8 cellular contexts compared by ENCODE assay signal in the genomic region with DNA sequence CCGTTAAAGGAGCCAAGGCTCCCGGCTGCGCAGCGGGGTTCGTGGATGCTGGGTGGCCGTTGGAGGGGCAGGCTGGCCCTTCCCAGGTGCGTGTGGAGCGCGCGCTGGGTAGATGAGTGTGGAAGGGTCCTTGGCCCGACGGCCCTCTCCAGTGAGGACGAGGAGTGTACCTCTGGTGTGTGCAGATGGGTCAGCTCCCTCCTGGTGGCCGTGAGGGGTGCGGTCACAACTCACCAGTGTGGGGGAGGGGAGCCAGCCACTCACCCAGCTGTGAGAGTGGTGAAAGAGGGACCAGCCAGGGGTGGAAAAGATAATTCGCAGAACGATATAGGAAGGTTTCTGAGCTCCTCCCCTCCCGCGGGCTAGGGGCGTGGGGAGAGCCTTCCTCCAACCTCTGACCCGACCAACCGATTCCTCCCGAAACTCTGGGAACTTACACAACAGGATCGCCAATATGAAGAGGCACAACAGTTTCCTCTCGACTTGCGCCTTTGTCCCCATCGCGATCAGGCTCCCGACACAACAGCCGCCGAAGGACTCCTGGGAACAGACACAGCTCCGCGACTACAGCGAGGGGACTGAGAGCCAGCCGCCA. TPM values are rescaled to one million over a fixed set of nuclear protein-coding genes. Genes with fewer than 3 reads are reported as not detected.
DNase-seq lines count a peak whose midpoint lies in the region; ATAC-seq and TF ChIP-seq lines count a peak whose summit lies in the region.

TSS of gene F11R (minus strand) at position 580 of the 595 bp plus-strand sequence. CDS start at position 501, 79 bp downstream.

- H3K9me3 Mint-ChIP-seq in activated naive CD4-positive, alpha-beta T cell treated with anti-CD3 and anti-CD28 coated beads, Interleukin-2, amount 50 U/mL, for 24 hours: no peaks in the 10 kb centered on the region

- H4K20me1 ChIP-seq in osteoblast (ENCODE audit: insufficient read depth, low read length): no peaks in the 10 kb centered on the region

- H3K36me3 Mint-ChIP-seq in activated naive CD4-positive, alpha-beta T cell treated with anti-CD3 and anti-CD28 coated beads, Interleukin-2, amount 50 U/mL, for 24 hours: peaks cover 5% of the 10 kb centered on the region

- H2AFZ ChIP-seq in osteoblast (ENCODE audit: low read length): peak within 1 kb of the TSS; percentile 82

- TF ChIP-seq CTCF in AG10803 (conservative IDR thresholded peaks at IDR 0.05; ENCODE audit: low read length) (0 out of 2 replicates have a peak, but pooled peaks have one; percentile 1), GM12872 (IDR thresholded peaks at IDR 0.05; ENCODE audit: insufficient read depth, low read depth, low read length) (0 out of 3 replicates have a peak, but pooled peaks have one; percentile 4), osteoblast (IDR thresholded peaks at IDR 0.05; ENCODE audit: extremely low read depth, low read depth, low read length) (no peak)

- H3K27ac Mint-ChIP-seq in activated naive CD4-positive, alpha-beta T cell treated with anti-CD3 and anti-CD28 coated beads, Interleukin-2, amount 50 U/mL, for 24 hours: peak within 1 kb of the TSS; percentile 87

- H3K27me3 ChIP-seq in osteoblast (ENCODE audit: insufficient read depth, low read length): peaks cover 34% of the 10 kb centered on the region

- H3K4me1 Mint-ChIP-seq in activated naive CD4-positive, alpha-beta T cell treated with anti-CD3 and anti-CD28 coated beads, Interleukin-2, amount 50 U/mL, for 24 hours: peaks cover 61% of the 10 kb centered on the region

- H3K9me3 ChIP-seq in osteoblast (ENCODE audit: low read depth, low read length): no peaks in the 10 kb centered on the region

- no peaks in the 10 kb centered on the region for H3K36me3 ChIP-seq in osteoblast (ENCODE audit: insufficient read depth, low read length)

- DNase-seq in AG10803 (ENCODE audit: low read depth) (no peak), NCI-H146 treated with DMSO at 0.1 percent for 48 hours (lab: John Stamatoyannopoulos, UW; ENCODE audit: unreplicated experiment) (peak; percentile 69), Right ventricle myocardium inferior (ENCODE audit: missing footprints) (no peak), osteoblast (ENCODE audit: insufficient read length, low spot score, missing footprints) (peak; percentile 85), amniotic stem cell (lab: John Stamatoyannopoulos, UW) (no peak)

- H3K4me2 ChIP-seq in osteoblast (ENCODE audit: insufficient read depth, low read length): peak within 1 kb of the TSS; percentile 89

- peak; percentile 40 for ATAC-seq in HG02763 (IDR thresholded peaks at IDR 0.05; ENCODE audit: unreplicated experiment)
- peak; percentile 71 for ATAC-seq in Right ventricle myocardium inferior

- no peaks in the 10 kb centered on the region for H3K27me3 Mint-ChIP-seq in activated naive CD4-positive, alpha-beta T cell treated with anti-CD3 and anti-CD28 coated beads, Interleukin-2, amount 50 U/mL, for 24 hours

- H3K4me3 Mint-ChIP-seq in activated naive CD4-positive, alpha-beta T cell treated with anti-CD3 and anti-CD28 coated beads, Interleukin-2, amount 50 U/mL, for 24 hours: peak within 1 kb of the TSS; percentile 86

- H3K4me1 ChIP-seq in osteoblast (ENCODE audit: insufficient read depth, low read length): peaks cover 14% of the 10 kb centered on the region

- intact Hi-C loops in Right ventricle myocardium inferior (cut with DNase I): no loop called here

- H3K27ac ChIP-seq in osteoblast (ENCODE audit: low read depth, low read length): no peak within 1 kb of the TSS

- H3K4me3 ChIP-seq in AG10803 (ENCODE audit: low read length) (peak within 1 kb of the TSS; percentile 62), osteoblast (ENCODE audit: insufficient read depth, low read length) (peak within 1 kb of the TSS; percentile 68)

- no peaks in the 10 kb centered on the region for H3K79me2 ChIP-seq in osteoblast (ENCODE audit: insufficient read depth, low read length)

RNA-seq across cellular contexts. Expression of gene F11R, which starts in this region (rescaled TPM):
- total RNA-seq in Right ventricle myocardium inferior (9.8 TPM), osteoblast (0.72 and 1.2 TPM in 2 replicates)

Comparison
In these comparisons a context has a peak if more than half of its experiments do, and no peak if none do; other contexts are left out.
1. DNase-seq: peak in NCI-H146 treated with DMSO at 0.1 percent for 48 hours (single experiment) and osteoblast (single experiment); none in AG10803 (single experiment), Right ventricle myocardium inferior (single experiment) and amniotic stem cell (single experiment).